ENCODE assay signal across 9 cellular contexts in the genomic region with DNA sequence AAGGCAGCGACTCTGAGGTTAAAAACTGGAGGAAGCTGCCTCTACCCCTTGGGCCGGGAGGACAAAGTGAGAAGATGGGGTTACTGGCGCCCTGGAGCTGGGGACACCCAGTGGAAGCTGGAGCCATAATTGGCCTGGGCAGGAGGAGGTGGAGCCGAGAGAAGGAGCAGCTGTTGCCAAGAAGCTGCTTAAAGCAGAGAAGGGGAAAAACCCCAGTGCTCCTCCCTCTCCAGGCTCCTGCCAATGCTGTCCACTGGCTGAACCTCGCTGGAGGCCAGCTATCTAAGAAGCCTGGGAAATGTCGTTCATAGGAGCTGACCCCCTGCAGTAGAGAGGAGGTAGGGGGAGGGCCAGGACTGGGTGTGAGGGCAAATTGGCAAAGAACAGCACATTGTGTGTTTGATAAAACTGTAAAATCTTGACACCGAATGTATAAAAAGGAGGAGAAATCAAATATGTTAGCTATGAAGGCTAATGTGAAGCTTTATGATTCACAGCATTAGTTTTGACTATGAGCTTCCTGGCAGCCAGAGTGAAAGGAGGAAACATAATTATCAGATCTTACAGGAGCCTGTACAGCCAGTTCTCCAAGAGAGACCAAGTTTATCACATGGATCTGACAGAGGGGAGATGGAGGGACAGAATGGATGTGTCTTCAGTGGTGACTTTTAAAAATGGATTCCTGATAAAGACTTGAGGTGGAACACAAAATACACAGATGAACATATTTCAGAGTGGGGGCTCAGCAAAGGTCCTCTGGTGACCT. TPM values are rescaled to one million over a fixed set of nuclear protein-coding genes. Genes with fewer than 3 reads are reported as not detected.
DNase-seq lines count a peak whose midpoint lies in the region; ATAC-seq and TF ChIP-seq lines count a peak whose summit lies in the region.
"Had no signal": no experiment of that assay in that cellular context is flagged by ENCODE, and none has a peak within 500 bp of the region (broad histone marks: within the 10 kb centered on the region; RNA-seq: fewer than 3 reads in every experiment).

No MANE protein-coding gene starts in this region.

- TF ChIP-seq CTCF in mammary epithelial cell (conservative IDR thresholded peaks at IDR 0.05 in 1 of 2, IDR thresholded peaks at IDR 0.05 in 1 of 2; ENCODE audit: extremely low read depth in 1 of 2, insufficient read depth in 1 of 2, low read depth in 1 of 2, low read length in 2 of 2) (peak in 1 of 2 donors; percentile 5), lung (IDR thresholded peaks at IDR 0.05; ENCODE audit: control extremely low read depth, extremely low read depth) (no peak), Caco-2 (IDR thresholded peaks at IDR 0.05; ENCODE audit: insufficient read depth in 1 of 2, low read depth in 1 of 2, low read length in 1 of 2, severe bottlenecking in 1 of 2, unreplicated experiment in 1 of 2) (no peak)

- H3K27ac Mint-ChIP-seq in Caco-2 (ENCODE audit: unreplicated experiment), result no peak overlapping the region

- H3K4me1 Mint-ChIP-seq in Caco-2 (ENCODE audit: low read depth, unreplicated experiment), result no peaks in the 10 kb centered on the region

- intact Hi-C loops in mammary epithelial cell (cut with micrococcal nuclease) (no loop called here), Caco-2 (cut with micrococcal nuclease; ENCODE audit: unreplicated experiment) (no loop called here)

- POLR2A ChIA-PET in Caco-2 (lab: Charles Lee), result no interaction called here

- no peaks in the 10 kb centered on the region for H3K9me3 Mint-ChIP-seq in Caco-2 (ENCODE audit: unreplicated experiment)

- no peak overlapping the region for H3K4me3 Mint-ChIP-seq in Caco-2 (ENCODE audit: unreplicated experiment)

- H4K20me1 ChIP-seq in mammary epithelial cell (ENCODE audit: insufficient read depth, low read length), result no peaks in the 10 kb centered on the region

- no peak overlapping the region for H3K9ac ChIP-seq in mammary epithelial cell (ENCODE audit: insufficient read depth, low read length)

- H3K27me3 ChIP-seq in mammary epithelial cell (ENCODE audit: insufficient read depth, low read length), result peaks cover 5% of the 10 kb centered on the region
- H3K27me3 ChIP-seq in lung (ENCODE audit: control insufficient read depth, insufficient read depth), result peaks cover 3% of the 10 kb centered on the region
- no peaks in the 10 kb centered on the region for H3K27me3 ChIP-seq in Caco-2 (replicated peaks; ENCODE audit: control insufficient read depth, insufficient read depth, low read length)
- H3K27me3 ChIP-seq: vagina had no signal

- no peaks in the 10 kb centered on the region for H3K27me3 Mint-ChIP-seq in Caco-2 (ENCODE audit: insufficient read depth, unreplicated experiment)

- no peaks in the 10 kb centered on the region for H3K4me1 ChIP-seq in mammary epithelial cell (ENCODE audit: insufficient read depth, low read length)
- H3K4me1 ChIP-seq in lung (ENCODE audit: control insufficient read depth in 2 of 2, insufficient read depth in 2 of 2, low read length in 2 of 2), result peaks cover 0 to 2% of the 10 kb centered on the region in 2 donors
- no peaks in the 10 kb centered on the region for H3K4me1 ChIP-seq in Caco-2

- in situ Hi-C loops in mammary epithelial cell (cut with MboI; ENCODE audit: low sequenced_read_pairs in 2 of 2), result no loop called here

- dilution Hi-C loops in mammary epithelial cell (cut with HindIII; ENCODE audit: low sequenced_read_pairs), result no loop called here

- CTCF ChIA-PET in mammary epithelial cell (lab: Charles Lee; ENCODE audit: low non-redundant PET) (no interaction called here), Caco-2 (lab: Charles Lee) (interaction anchor here (0.7 kb wide), 1 partner anchor 80 kb away, joined by 3 read pairs; no protein-coding TSS in a partner anchor)

- H3K4me2 ChIP-seq in mammary epithelial cell (ENCODE audit: insufficient read depth, low read depth, low read length), result no peak overlapping the region

- H2AFZ ChIP-seq in mammary epithelial cell (ENCODE audit: low read depth, low read length), result no peak overlapping the region

- WGBS in mammary epithelial cell (ENCODE audit: low coverage, missing lambda C conversion rate), result 13% methylated on average over 7 of the region's 7 CpGs
- 47 to 62% methylated on average over 7 of the region's 7 CpGs for WGBS in lung, 2 donors

- peak; percentile 90 for DNase-seq in AG08396 (ENCODE audit: low spot score)
- DNase-seq in LHCN-M2 (ENCODE audit: low read depth), result peak; percentile 60
- DNase-seq in mammary epithelial cell, result peak; percentile 43
- DNase-seq in lung (ENCODE audit: low spot score), result peak; percentile 63
- DNase-seq in NCI-H345 treated with DMSO at 0.1 percent for 48 hours (lab: John Stamatoyannopoulos, UW; ENCODE audit: unreplicated experiment), result no peak
- no peak for DNase-seq in Caco-2
- DNase-seq in SW480 (ENCODE audit: low spot score), result no peak

- ATAC-seq in lung (ENCODE audit: insufficient read depth, low FRiP score), result peak; percentile 40
- no peak for ATAC-seq in GM21447 (IDR thresholded peaks at IDR 0.05; ENCODE audit: unreplicated experiment)

- H3K79me2 ChIP-seq in mammary epithelial cell (ENCODE audit: insufficient read depth, low read length), result no peaks in the 10 kb centered on the region

- no peak overlapping the region for H3K27ac ChIP-seq in mammary epithelial cell (ENCODE audit: insufficient read depth, low read depth, low read length)
- H3K27ac ChIP-seq in lung (ENCODE audit: low read depth in 1 of 2, low read length in 1 of 2), result no peak overlapping the region
- H3K27ac ChIP-seq: vagina had no signal

- H3K4me3 ChIP-seq in mammary epithelial cell (replicated peaks in 1 of 3; ENCODE audit: insufficient read depth in 1 of 3, low read depth in 2 of 3, low read length in 3 of 3), result no peak overlapping the region
- H3K4me3 ChIP-seq in lung, result no peak overlapping the region
- H3K4me3 ChIP-seq in Caco-2 (ENCODE audit: low read depth, low read length), result no peak overlapping the region
- H3K4me3 ChIP-seq: vagina had no signal

- H3K9me3 ChIP-seq in mammary epithelial cell (replicated peaks; ENCODE audit: insufficient read depth, low read length) (no peaks in the 10 kb centered on the region), lung (ENCODE audit: control insufficient read depth in 2 of 2, insufficient read depth in 1 of 2, low read length in 1 of 2) (peaks cover 0 to 3% of the 10 kb centered on the region in 2 donors), Caco-2 (no peaks in the 10 kb centered on the region)
- H3K9me3 ChIP-seq: vagina had no signal

- H3K36me3 ChIP-seq in mammary epithelial cell (ENCODE audit: insufficient read depth, low read length), result no peaks in the 10 kb centered on the region
- no peaks in the 10 kb centered on the region for H3K36me3 ChIP-seq in lung (ENCODE audit: control insufficient read depth in 2 of 2, insufficient read depth in 2 of 2, low read length in 2 of 2)
- H3K36me3 ChIP-seq in Caco-2 (ENCODE audit: control insufficient read depth, insufficient read depth, low read length), result no peaks in the 10 kb centered on the region
- H3K36me3 ChIP-seq: vagina had no signal

- no peaks in the 10 kb centered on the region for H3K36me3 Mint-ChIP-seq in Caco-2 (ENCODE audit: insufficient read depth, unreplicated experiment)

- BruUV-seq in mammary epithelial cell (replicated peaks; lab: Mats Ljungman, UMichigan) (no TSS peak), Caco-2 (replicated peaks; lab: Mats Ljungman, UMichigan) (no TSS peak)

RNA-seq across cellular contexts. Expression of a gene that starts 9.5 kb away (rescaled TPM):
- total RNA-seq in LHCN-M2 (2014; rRNA removed) (0.45 and 0.92 TPM in 2 replicates), mammary epithelial cell (under 1 TPM; 0.38 to 0.83 TPM), lung (1 to 10 TPM; 1.7 to 4.0 TPM), Caco-2 (2022) (2.1 and 2.9 TPM in 2 replicates)
- polyA plus RNA-seq in LHCN-M2 (2012), result 1.1 TPM
- polyA plus RNA-seq in mammary epithelial cell (0.06 TPM), lung (under 1 TPM; 0.31 to 0.64 TPM)
- not detected for polyA minus RNA-seq in mammary epithelial cell

RNA-seq across cellular contexts. Expression of a gene that starts 29.7 kb away (rescaled TPM):
- total RNA-seq in LHCN-M2 (2014; rRNA removed) (0.38 and 0.40 TPM in 2 replicates), mammary epithelial cell (not detected), lung (1 to 10 TPM; 1.7 to 2.5 TPM), Caco-2 (2022) (0.05 and 0.09 TPM in 2 replicates)
- 0.15 TPM for polyA plus RNA-seq in LHCN-M2 (2012)
- polyA plus RNA-seq in mammary epithelial cell (not detected), lung (1 to 10 TPM in 1 of 2 donors, under 1 TPM in 1; 0.33 to 1.0 TPM)
- not detected for polyA minus RNA-seq in mammary epithelial cell

RNA-seq across cellular contexts. Expression of a gene that starts 50.4 kb away (rescaled TPM):
- total RNA-seq in LHCN-M2 (2014; rRNA removed), result 1.9 and 2.4 TPM in 2 replicates
- 5.3 TPM for polyA plus RNA-seq in LHCN-M2 (2012)
- 10 to 100 TPM in 1 of 2 donors, 1 to 10 TPM in 1; 8.3 to 32.6 TPM for total RNA-seq in mammary epithelial cell
- 15.1 TPM for polyA plus RNA-seq in mammary epithelial cell
- polyA minus RNA-seq in mammary epithelial cell, result 13.6 TPM
- 10 to 100 TPM in 1 of 2 donors, 1 to 10 TPM in 1; 2.8 to 19.8 TPM for total RNA-seq in lung
- 10 to 100 TPM; 16.0 to 19.2 TPM for polyA plus RNA-seq in lung
- 69.1 and 76.2 TPM in 2 replicates for total RNA-seq in Caco-2 (2022)

Comparison
In these comparisons a context has a peak if more than half of its experiments do, and no peak if none do; other contexts are left out.
1. DNase-seq: peak in AG08396 (single experiment), LHCN-M2 (single experiment), mammary epithelial cell (single experiment) and lung (single experiment); none in NCI-H345 treated with DMSO at 0.1 percent for 48 hours (single experiment), Caco-2 (0 of 2) and SW480 (single experiment).